ENCODE assay signal across 8 cellular contexts in genomic region chr20:35952080-35952479, GRCh38. TPM values are rescaled to one million over a fixed set of nuclear protein-coding genes. Genes with fewer than 3 reads are reported as not detected.
DNase-seq lines count a peak whose midpoint lies in the region; ATAC-seq and TF ChIP-seq lines count a peak whose summit lies in the region.
"Not testable (repeated sequence)": the region's sequence is repeated elsewhere in the genome, so short reads cannot be mapped to it uniquely, and the experiment has no call there.

No MANE protein-coding gene starts in this region.

- WGBS in HUES64 = 97% methylated on average over 14 of the region's 14 CpGs
- WGBS in heart right ventricle, 2 donors = 88% methylated on average over 14 of the region's 14 CpGs
- WGBS in suprapubic skin = 95% methylated on average over 14 of the region's 14 CpGs

- CTCF ChIA-PET in CD4-positive, alpha-beta T cell (lab: Charles Lee) = not testable (repeated sequence)
- CTCF ChIA-PET in RWPE1 (lab: Yijun Ruan, JAX) = interaction anchor here (0.7 to 0.8 kb wide), 2 partner anchors 10 to 34 kb away, joined by 3 to 5 read pairs; no protein-coding TSS in a partner anchor

- not testable (repeated sequence) for DNase-seq in CD4-positive, alpha-beta T cell; RWPE1 (ENCODE audit: low spot score); activated T-cell treated with anti-CD3 and anti-CD28 coated beads, Interleukin-2, amount 50 U/mL, for 4 hours; breast epithelium (ENCODE audit: low spot score in 2 of 2); heart right ventricle; neural crest cell (ENCODE audit: low read depth, low spot score); suprapubic skin (ENCODE audit: low spot score in 2 of 2)

- H3K36me3 Mint-ChIP-seq in CD4-positive, alpha-beta T cell (ENCODE audit: low read depth) = peaks cover 47% of the 10 kb centered on the region
- not testable (repeated sequence) for H3K36me3 Mint-ChIP-seq in activated T-cell treated with anti-CD3 and anti-CD28 coated beads, Interleukin-2, amount 50 U/mL, for 4 hours (ENCODE audit: insufficient read depth); neural crest cell (ENCODE audit: low read depth)

- H3K9ac ChIP-seq in HUES64 (ENCODE audit: low read depth, low read length) = not testable (repeated sequence)

- not testable (repeated sequence) for TF ChIP-seq CTCF in CD4-positive, alpha-beta T cell (IDR thresholded peaks at IDR 0.05); RWPE1 (conservative IDR thresholded peaks at IDR 0.05; ENCODE audit: low read depth); breast epithelium (IDR thresholded peaks at IDR 0.05); heart right ventricle (IDR thresholded peaks at IDR 0.05); neural crest cell (conservative IDR thresholded peaks at IDR 0.05); suprapubic skin (IDR thresholded peaks at IDR 0.05)

- H3K4me3 Mint-ChIP-seq in CD4-positive, alpha-beta T cell = peak overlapping the region; percentile 99
- H3K4me3 Mint-ChIP-seq in activated T-cell treated with anti-CD3 and anti-CD28 coated beads, Interleukin-2, amount 50 U/mL, for 4 hours = peak overlapping the region; percentile 99
- H3K4me3 Mint-ChIP-seq in neural crest cell = peak overlapping the region; percentile 100

- TF ChIP-seq EP300 in suprapubic skin (IDR thresholded peaks at IDR 0.05) = not testable (repeated sequence)

- H3K27me3 ChIP-seq in CD4-positive, alpha-beta T cell (ENCODE audit: control insufficient read depth, insufficient read depth, low read length); HUES64 (ENCODE audit: insufficient read depth, low read length); breast epithelium; heart right ventricle; suprapubic skin: not testable (repeated sequence)

- not testable (repeated sequence) for H3K9me3 Mint-ChIP-seq in CD4-positive, alpha-beta T cell; activated T-cell treated with anti-CD3 and anti-CD28 coated beads, Interleukin-2, amount 50 U/mL, for 4 hours; neural crest cell

- not testable (repeated sequence) for H3K27ac ChIP-seq in CD4-positive, alpha-beta T cell (ENCODE audit: low read depth, low read length); HUES64 (ENCODE audit: low read depth, low read length); suprapubic skin
- peak overlapping the region; percentile 46 for H3K27ac ChIP-seq in RWPE1
- peak overlapping the region; percentile 98 to 99 for H3K27ac ChIP-seq in breast epithelium
- H3K27ac ChIP-seq in heart right ventricle = peak overlapping the region in 8 of 10 donors; percentile 36 to 99 (median 98)

- POLR2A ChIA-PET in CD4-positive, alpha-beta T cell (lab: Charles Lee) = interaction anchor here (2.3 to 2.7 kb wide), 2 partner anchors 183 to 461 kb away, joined by 10 to 23 read pairs; no protein-coding TSS in a partner anchor
- POLR2A ChIA-PET in RWPE1 (lab: Yijun Ruan, JAX; ENCODE audit: low non-redundant PET) = interaction anchor here (3.3 kb wide), 1 partner anchor 209 kb away, joined by 15 read pairs; the partner anchor contains the start of gene RBM39

- peaks cover 34% of the 10 kb centered on the region for H3K4me1 Mint-ChIP-seq in CD4-positive, alpha-beta T cell (ENCODE audit: low read depth)
- H3K4me1 Mint-ChIP-seq in activated T-cell treated with anti-CD3 and anti-CD28 coated beads, Interleukin-2, amount 50 U/mL, for 4 hours (ENCODE audit: low read depth) = peaks cover 22% of the 10 kb centered on the region
- peaks cover 21% of the 10 kb centered on the region for H3K4me1 Mint-ChIP-seq in neural crest cell

- H3K36me3 ChIP-seq in HUES64 (ENCODE audit: insufficient read depth, low read length) (peaks cover 16% of the 10 kb centered on the region), heart right ventricle (peaks cover 0 to 29% (median 0%) of the 10 kb centered on the region in 9 donors), suprapubic skin (peaks cover 12% of the 10 kb centered on the region)
- not testable (repeated sequence) for H3K36me3 ChIP-seq in breast epithelium

- ATAC-seq in CD4-positive, alpha-beta T cell (ENCODE audit: poor library complexity); activated T-cell treated with anti-CD3 and anti-CD28 coated beads, Interleukin-2, amount 50 U/mL, for 4 hours; heart right ventricle: not testable (repeated sequence)

- not testable (repeated sequence) for H3K9me3 ChIP-seq in CD4-positive, alpha-beta T cell (ENCODE audit: control insufficient read depth, low read length); HUES64 (ENCODE audit: insufficient read depth, low read depth, low read length); breast epithelium; heart right ventricle; suprapubic skin

- not testable (repeated sequence) for H3K4me1 ChIP-seq in HUES64 (ENCODE audit: insufficient read depth, low read length)
- H3K4me1 ChIP-seq in breast epithelium (peaks cover 4 to 12% of the 10 kb centered on the region in 2 donors), heart right ventricle (peaks cover 10 to 51% (median 28%) of the 10 kb centered on the region in 9 donors), suprapubic skin (peaks cover 33% of the 10 kb centered on the region)

- intact Hi-C loops in CD4-positive, alpha-beta T cell (cut with DNase I, micrococcal nuclease) = loop anchor here (5.0 to 10.0 kb wide), 7 partner anchors 257 to 1957 kb away; partner anchors contain the start of genes AHCY (in 1 of the 2), EIF6 (in 1 of the 2), ITCH (in 1 of the 2) and NFS1 (in 1 of the 2)
- intact Hi-C loops in breast epithelium (cut with DNase I; ENCODE audit: low total_unique reads) = not testable (repeated sequence)
- intact Hi-C loops in heart right ventricle (cut with DNase I) = loop anchor here in 1 of 10 donors (10.0 kb wide), 1 partner anchor 227 kb away; no protein-coding TSS in a partner anchor

- peak overlapping the region; percentile 91; the same call in 1 of the 2 replicates for H3K4me3 ChIP-seq in HUES64 (ENCODE audit: low read length)
- not testable (repeated sequence) for H3K4me3 ChIP-seq in breast epithelium
- peak overlapping the region in 3 of 10 donors; percentile 67 to 88 (median 83) for H3K4me3 ChIP-seq in heart right ventricle
- H3K4me3 ChIP-seq in suprapubic skin = peak overlapping the region; percentile 84

- peak overlapping the region; percentile 33 for H3K27ac Mint-ChIP-seq in CD4-positive, alpha-beta T cell
- not testable (repeated sequence) for H3K27ac Mint-ChIP-seq in neural crest cell (ENCODE audit: unreplicated experiment)

- not testable (repeated sequence) for H3K27me3 Mint-ChIP-seq in CD4-positive, alpha-beta T cell; activated T-cell treated with anti-CD3 and anti-CD28 coated beads, Interleukin-2, amount 50 U/mL, for 4 hours (ENCODE audit: low read depth); neural crest cell (ENCODE audit: low read depth)

- not testable (repeated sequence) for TF ChIP-seq POLR2A in breast epithelium (IDR thresholded peaks at IDR 0.05); suprapubic skin (IDR thresholded peaks at IDR 0.05)

RNA-seq across cellular contexts. Expression of gene SCAND1, which starts 2.2 kb away (rescaled TPM):
- total RNA-seq in CD4-positive, alpha-beta T cell = 10 to 100 TPM; 77.2 to 82.7 TPM
- 72.7 TPM for polyA plus RNA-seq in HUES64 (2013, experiment 1 of 2)
- 56.9 TPM for polyA plus RNA-seq in HUES64 (2013, experiment 2 of 2)
- total RNA-seq in activated T-cell treated with anti-CD3 and anti-CD28 coated beads, Interleukin-2, amount 50 U/mL, for 4 hours = 10 to 100 TPM; 54.5 to 59.5 (median 57.1) TPM
- total RNA-seq in breast epithelium (100 to 1,000 TPM in 1 of 3 donors, 10 to 100 TPM in 2; 87.5 to 103 (median 89.6) TPM), heart right ventricle (10 to 100 TPM; 29.9 to 55.8 (median 39.9) TPM), neural crest cell (77.8 and 82.1 TPM in 2 replicates), suprapubic skin (10 to 100 TPM; 53.9 to 67.4 (median 59.9) TPM)
- 100 to 1,000 TPM; 115 to 217 TPM for polyA plus RNA-seq in heart right ventricle

RNA-seq across cellular contexts. Expression of gene CNBD2, which starts 16.3 kb away (rescaled TPM):
- 10 to 100 TPM; 17.4 to 20.1 TPM for total RNA-seq in CD4-positive, alpha-beta T cell
- polyA plus RNA-seq in HUES64 (2013, experiment 1 of 2) = 2.7 TPM
- polyA plus RNA-seq in HUES64 (2013, experiment 2 of 2) = 2.3 TPM
- 1 to 10 TPM; 3.6 to 4.9 (median 4.1) TPM for total RNA-seq in activated T-cell treated with anti-CD3 and anti-CD28 coated beads, Interleukin-2, amount 50 U/mL, for 4 hours
- total RNA-seq in breast epithelium (1 to 10 TPM; 2.2 to 6.7 (median 2.3) TPM), heart right ventricle (1 to 10 TPM; 2.1 to 6.0 (median 3.0) TPM), neural crest cell (5.6 and 7.4 TPM in 2 replicates), suprapubic skin (10 to 100 TPM in 2 of 4 donors, 1 to 10 TPM in 2; 6.4 to 19.7 (median 10.3) TPM)
- polyA plus RNA-seq in heart right ventricle = 10 to 100 TPM in 1 of 2 donors, 1 to 10 TPM in 1; 6.8 to 18.0 TPM
